8 cellular contexts compared by ENCODE assay signal in the genomic region with DNA sequence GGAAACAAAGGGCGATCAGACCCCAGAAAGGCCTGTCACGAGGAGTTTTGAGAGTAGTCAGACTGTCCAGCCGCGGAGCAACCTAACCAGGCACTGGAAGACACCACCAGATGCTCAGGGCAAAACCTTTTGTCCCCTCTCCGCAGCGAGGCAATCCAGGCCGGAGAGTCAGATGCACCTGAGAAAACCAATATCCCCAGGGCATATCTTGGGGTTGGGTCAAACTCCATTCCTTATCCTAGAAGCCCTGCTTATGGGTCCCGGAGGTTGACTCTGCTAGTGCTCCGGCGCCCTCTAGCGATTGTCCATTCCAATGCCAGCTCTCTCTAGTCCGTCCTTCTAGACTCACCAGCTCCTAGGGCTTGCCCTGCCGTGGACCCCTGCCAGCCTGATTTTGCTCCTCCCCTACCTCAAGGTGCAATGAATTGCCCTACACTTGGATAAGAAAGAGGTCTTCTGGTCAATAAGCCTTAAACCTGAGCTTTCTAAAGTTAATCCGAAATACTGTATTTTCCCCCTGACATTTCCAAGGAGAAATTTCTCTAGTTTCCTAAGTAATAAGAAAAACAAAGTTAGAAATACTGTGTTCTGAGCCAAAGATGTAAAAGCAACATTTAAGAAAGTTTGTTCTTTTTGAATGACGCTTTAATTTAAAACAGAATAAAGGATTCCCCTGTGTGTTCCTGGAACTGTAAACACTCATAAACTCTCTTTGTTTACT. TPM values are rescaled to one million over a fixed set of nuclear protein-coding genes. Genes with fewer than 3 reads are reported as not detected.
DNase-seq lines count a peak whose midpoint lies in the region; ATAC-seq and TF ChIP-seq lines count a peak whose summit lies in the region.

No MANE protein-coding gene starts in this region.

- no peaks in the 10 kb centered on the region for H3K4me1 ChIP-seq in left lung

- H3K36me3 ChIP-seq in left lung, result peaks cover 0 to 3% of the 10 kb centered on the region in 2 donors

- H3K9me3 ChIP-seq in left lung, result no peaks in the 10 kb centered on the region

- no peak overlapping the region for H3K4me3 ChIP-seq in coronary artery
- H3K4me3 ChIP-seq in left lung, result no peak overlapping the region

- H3K27ac ChIP-seq in coronary artery (no peak overlapping the region), left lung (no peak overlapping the region)

- peaks cover 18 to 41% of the 10 kb centered on the region in 2 donors for H3K27me3 ChIP-seq in left lung

- ATAC-seq in GM18868 (IDR thresholded peaks at IDR 0.05; ENCODE audit: unreplicated experiment) (peak; percentile 91), HG03159 (IDR thresholded peaks at IDR 0.05; ENCODE audit: unreplicated experiment) (peak; percentile 93), left lung (peak; percentile 99)
- ATAC-seq in activated CD4-positive, CD25-positive, alpha-beta regulatory T cell treated with anti-CD3 and anti-CD28 coated beads, Interleukin-2, amount 50 U/mL, for 24 hours, result peak; percentile 38 to 56

- intact Hi-C loops in left lung (cut with DNase I), result loop anchor here in 1 of 2 donors (5.0 kb wide), 1 partner anchor 232 kb away; no protein-coding TSS in a partner anchor

- TF ChIP-seq CTCF in coronary artery (IDR thresholded peaks at IDR 0.05) (peak; percentile 55), left lung (IDR thresholded peaks at IDR 0.05) (peak; percentile 74 to 77)

- DNase-seq in AG08395 (ENCODE audit: low spot score) (peak; percentile 85), NCI-H2227 treated with DMSO at 0.1 percent for 48 hours (lab: John Stamatoyannopoulos, UW) (peak; percentile 83), coronary artery (ENCODE audit: low spot score) (no peak), left lung (peak; percentile 78 to 89)
- DNase-seq in stimulated activated CD4-positive, alpha-beta T cell treated with anti-CD3 and anti-CD28 coated beads, Interleukin-4, amount 100 ng/mL, for 48 hours (ENCODE audit: low read depth in 2 of 2), result peak; percentile 66 to 72

RNA-seq across cellular contexts. Expression of a gene that starts 5.5 kb away (rescaled TPM):
- total RNA-seq in left lung, result 1 to 10 TPM in 1 of 2 donors, under 1 TPM in 1; 0.52 to 1.9 TPM

Comparison
In these comparisons a context has a peak if more than half of its experiments do, and no peak if none do; other contexts are left out.
1. ATAC-seq: peak in every context shown above with its lines; median percentile 99 in left lung; 93 in HG03159; 91 in GM18868; 47 in activated CD4-positive, CD25-positive, alpha-beta regulatory T cell treated with anti-CD3 and anti-CD28 coated beads, Interleukin-2, amount 50 U/mL, for 24 hours.